In the genomic region with DNA sequence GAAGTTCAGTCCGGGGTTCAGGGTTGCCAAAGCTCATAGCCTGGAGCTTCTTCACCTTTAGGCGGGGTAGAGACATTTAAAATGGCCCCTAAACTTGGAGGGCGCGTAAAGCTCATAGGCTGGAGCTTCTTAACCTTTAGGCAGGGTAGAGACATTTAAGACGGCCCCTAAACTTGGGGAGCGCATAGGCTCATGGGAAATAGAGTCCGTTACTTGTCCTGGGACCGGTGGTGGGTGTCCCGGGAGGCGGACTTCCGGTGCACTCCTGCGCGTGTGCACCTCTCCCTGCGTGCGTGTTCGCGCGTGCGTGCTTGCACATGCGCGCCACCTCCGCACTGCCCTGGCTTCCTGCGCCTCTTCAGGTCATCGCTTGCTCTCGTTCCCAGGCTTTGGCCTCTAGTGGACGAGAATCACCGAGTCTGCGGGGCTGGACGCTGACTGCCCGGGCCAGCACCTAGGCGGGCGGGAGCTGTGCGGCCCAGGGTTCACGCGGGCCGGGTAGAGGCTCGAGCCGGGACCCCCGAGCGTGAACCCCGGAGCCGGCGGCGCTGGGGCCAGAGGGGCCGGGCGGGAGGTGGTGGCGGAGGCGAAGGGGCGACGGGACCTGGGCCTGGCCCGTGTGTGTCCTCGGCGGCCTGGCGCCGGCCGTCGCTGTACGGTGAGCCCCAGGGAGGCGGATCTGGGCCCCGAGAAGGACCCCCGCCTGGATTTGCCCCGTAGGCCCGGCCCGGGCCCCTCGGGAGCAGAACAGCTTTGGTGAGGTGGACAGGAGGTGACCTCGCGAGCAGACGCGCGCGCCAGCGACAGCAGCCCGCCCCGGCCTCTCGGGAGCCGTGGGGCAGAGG, we compare ENCODE assay signal across 8 cellular contexts. TPM values are rescaled to one million over a fixed set of nuclear protein-coding genes. Genes with fewer than 3 reads are reported as not detected.
DNase-seq lines count a peak whose midpoint lies in the region; ATAC-seq and TF ChIP-seq lines count a peak whose summit lies in the region.
"Not testable (repeated sequence)": the region's sequence is repeated elsewhere in the genome, so short reads cannot be mapped to it uniquely, and the experiment has no call there.

No MANE protein-coding gene starts in this region.

- WGBS in esophagus muscularis mucosa = 0% methylated on average over 6 of the region's 76 CpGs

- peaks cover 0 to 18% (median 11%) of the 10 kb centered on the region in 4 donors for H3K36me3 ChIP-seq in esophagus muscularis mucosa
- not testable (repeated sequence) for H3K36me3 ChIP-seq in muscle layer of duodenum (ENCODE audit: control insufficient read depth in 1 of 2, insufficient read depth in 2 of 2, low read length in 2 of 2)

- H3K27ac Mint-ChIP-seq in activated T-cell treated with anti-CD3 and anti-CD28 coated beads, Interleukin-2, amount 50 U/mL, for 24 hours = peak overlapping the region; percentile 94

- peaks cover 23% of the 10 kb centered on the region for H3K4me1 Mint-ChIP-seq in activated T-cell treated with anti-CD3 and anti-CD28 coated beads, Interleukin-2, amount 50 U/mL, for 24 hours (ENCODE audit: low read depth)

- H3K36me3 Mint-ChIP-seq in activated T-cell treated with anti-CD3 and anti-CD28 coated beads, Interleukin-2, amount 50 U/mL, for 24 hours (ENCODE audit: low read depth) = peaks cover 32% of the 10 kb centered on the region

- H3K9me3 Mint-ChIP-seq in activated T-cell treated with anti-CD3 and anti-CD28 coated beads, Interleukin-2, amount 50 U/mL, for 24 hours = not testable (repeated sequence)

- peak; percentile 99 for DNase-seq in DMS53 treated with DMSO at 0.1 percent for 48 hours (lab: John Stamatoyannopoulos, UW; ENCODE audit: unreplicated experiment)
- peak; percentile 74 for DNase-seq in OCI-M2 (lab: John Stamatoyannopoulos, UW; ENCODE audit: unreplicated experiment)
- peak; percentile 90 for DNase-seq in activated T-cell treated with anti-CD3 and anti-CD28 coated beads, Interleukin-2, amount 50 U/mL, for 24 hours
- peak; percentile 98 for DNase-seq in esophagus muscularis mucosa (ENCODE audit: extremely low spot score)
- DNase-seq in stimulated activated CD8-positive, alpha-beta memory T cell treated with anti-CD3 and anti-CD28 coated beads, Interleukin-7, amount 100 ng/mL, for 24 hours (ENCODE audit: low read depth) = peak; percentile 80

- TF ChIP-seq RAD21 in Ishikawa (IDR thresholded peaks at IDR 0.05; ENCODE audit: low read depth) = 0 out of 2 replicates have a peak, but pooled peaks have one; percentile 1

- TF ChIP-seq CTCF in esophagus muscularis mucosa (IDR thresholded peaks at IDR 0.05) = peak; percentile 18 to 46 (median 30)

- TF ChIP-seq EP300 in Ishikawa (IDR thresholded peaks at IDR 0.05; ENCODE audit: borderline replicate concordance); esophagus muscularis mucosa (IDR thresholded peaks at IDR 0.05): not testable (repeated sequence)

- H3K4me1 ChIP-seq in esophagus muscularis mucosa = peaks cover 0 to 16% (median 11%) of the 10 kb centered on the region in 4 donors
- not testable (repeated sequence) for H3K4me1 ChIP-seq in muscle layer of duodenum (ENCODE audit: control insufficient read depth in 1 of 2, insufficient read depth in 2 of 2, low read length in 2 of 2)

- not testable (repeated sequence) for H3K27me3 ChIP-seq in esophagus muscularis mucosa; muscle layer of duodenum (ENCODE audit: low read depth, low read length)

- intact Hi-C loops in esophagus muscularis mucosa (cut with DNase I) = not testable (repeated sequence)

- not testable (repeated sequence) for H3K9me3 ChIP-seq in esophagus muscularis mucosa; muscle layer of duodenum (ENCODE audit: control insufficient read depth in 1 of 2, low read length in 2 of 2)

- TF ChIP-seq POLR2A in esophagus muscularis mucosa (IDR thresholded peaks at IDR 0.05; ENCODE audit: low read depth) = peak; percentile 40

- H3K4me3 ChIP-seq in esophagus muscularis mucosa = peak overlapping the region; percentile 82 to 92 (median 91)
- H3K4me3 ChIP-seq in muscle layer of duodenum (ENCODE audit: low read depth in 1 of 2, low read length in 2 of 2) = peak overlapping the region; percentile 42 to 71

- peak overlapping the region; percentile 96 for H3K4me3 Mint-ChIP-seq in activated T-cell treated with anti-CD3 and anti-CD28 coated beads, Interleukin-2, amount 50 U/mL, for 24 hours

- H3K27me3 Mint-ChIP-seq in activated T-cell treated with anti-CD3 and anti-CD28 coated beads, Interleukin-2, amount 50 U/mL, for 24 hours = not testable (repeated sequence)

- ATAC-seq in GM21619 (IDR thresholded peaks at IDR 0.05; ENCODE audit: unreplicated experiment) = peak; percentile 99

- H3K27ac ChIP-seq in esophagus muscularis mucosa (replicated peaks in 1 of 4) = peak overlapping the region; percentile 92 to 97 (median 96)
- not testable (repeated sequence) for H3K27ac ChIP-seq in muscle layer of duodenum (ENCODE audit: low read length)

TF ChIP-seq in Ishikawa, 13 proteins besides CTCF, POLR2A, EP300 and RAD21:
- peak; percentile 67 for TF ChIP-seq EGR1 (IDR thresholded peaks at IDR 0.05)
- TF ChIP-seq MAX (IDR thresholded peaks at IDR 0.05) = peak; percentile 84
- peak; percentile 79 for TF ChIP-seq TAF1 (IDR thresholded peaks at IDR 0.05; ENCODE audit: low read depth)
- TF ChIP-seq, protein P1, sequence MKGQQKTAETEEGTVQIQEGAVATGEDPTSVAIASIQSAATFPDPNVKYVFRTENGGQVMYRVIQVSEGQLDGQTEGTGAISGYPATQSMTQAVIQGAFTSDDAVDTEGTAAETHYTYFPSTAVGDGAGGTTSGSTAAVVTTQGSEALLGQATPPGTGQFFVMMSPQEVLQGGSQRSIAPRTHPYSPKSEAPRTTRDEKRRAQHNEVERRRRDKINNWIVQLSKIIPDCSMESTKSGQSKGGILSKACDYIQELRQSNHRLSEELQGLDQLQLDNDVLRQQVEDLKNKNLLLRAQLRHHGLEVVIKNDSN (IDR thresholded peaks at IDR 0.05) = peak; percentile 26; the same call in 1 of the 2 replicates
- peak; percentile 7; the same call in 1 of the 2 replicates for TF ChIP-seq TEAD4 (IDR thresholded peaks at IDR 0.05)

RNA-seq across cellular contexts. Expression of gene SPDYE6, which starts 7.5 kb away (rescaled TPM):
- total RNA-seq in esophagus muscularis mucosa = not detected

RNA-seq across cellular contexts. Expression of gene PRKRIP1, which starts 32.4 kb away (rescaled TPM):
- 10 to 100 TPM; 14.7 to 21.6 (median 19.2) TPM for total RNA-seq in esophagus muscularis mucosa
